Comparison of ENCODE assay signal across 17 cellular contexts in genomic region chr21:46202592-46203202, GRCh38. TPM values are rescaled to one million over a fixed set of nuclear protein-coding genes. Genes with fewer than 3 reads are reported as not detected.
DNase-seq lines count a peak whose midpoint lies in the region; TF ChIP-seq lines count a peak whose summit lies in the region.
"Had no signal": no experiment of that assay in that cellular context is flagged by ENCODE, and none has a peak within 500 bp of the region (broad histone marks: within the 10 kb centered on the region; RNA-seq: fewer than 3 reads in every experiment).

No MANE protein-coding gene starts in this region.

- peaks cover 2% of the 10 kb centered on the region for H3K4me1 Mint-ChIP-seq in endothelial cell (ENCODE audit: unreplicated experiment)

- WGBS in trophoblast cell (ENCODE audit: extremely low coverage, insufficient coverage, insufficient read length): no CpG with 5 or more reads among the region's 6 CpGs

- no peak for TF ChIP-seq CTCF in endothelial cell (IDR thresholded peaks at IDR 0.05; ENCODE audit: unreplicated experiment)

- no peak overlapping the region for H3K4me2 ChIP-seq in trophoblast cell (ENCODE audit: low read length)
- H3K4me2 ChIP-seq: BLaER1 had no signal

- DNase-seq in endothelial cell (ENCODE audit: low spot score) (no peak), trophoblast cell (peak; percentile 84 to 88), Ammon's horn (ENCODE audit: low spot score) (no peak), NCI-H2081 (lab: John Stamatoyannopoulos, UW) (no peak), glomerular visceral epithelial cell (ENCODE audit: extremely low spot score) (no peak)
- DNase-seq: activated CD4-positive, alpha-beta memory T cell treated with anti-CD3 and anti-CD28 coated beads for 36 hours; activated effector memory CD4-positive, alpha-beta T cell treated with Interleukin-2 at 50 U/mL for 16 hours; body of pancreas; glutamatergic neuron; Karpas-422; NCI-H526 treated with DMSO at 0.1 percent for 48 hours; RPMI8226; T-helper 9 cell had no signal

- no peak overlapping the region for H2BK12ac ChIP-seq in trophoblast cell (ENCODE audit: low read length)

- H3K27ac Mint-ChIP-seq in endothelial cell (ENCODE audit: unreplicated experiment): peak overlapping the region; percentile 98
- H3K27ac Mint-ChIP-seq: activated CD4-positive, alpha-beta memory T cell treated with anti-CD3 and anti-CD28 coated beads for 36 hours had no signal

- H4K91ac ChIP-seq in trophoblast cell (ENCODE audit: low read depth, low read length): no peak overlapping the region

- H3K9ac ChIP-seq in trophoblast cell (ENCODE audit: low read length): no peak overlapping the region
- H3K9ac ChIP-seq: BLaER1 had no signal

- H3K27me3 Mint-ChIP-seq in endothelial cell (ENCODE audit: unreplicated experiment): no peaks in the 10 kb centered on the region
- H3K27me3 Mint-ChIP-seq: activated CD4-positive, alpha-beta memory T cell treated with anti-CD3 and anti-CD28 coated beads for 36 hours had no signal

- no peak overlapping the region for H3K27ac ChIP-seq in trophoblast cell (ENCODE audit: low read depth, low read length)
- H3K27ac ChIP-seq: BLaER1, body of pancreas had no signal

- H2AFZ ChIP-seq in trophoblast cell (ENCODE audit: insufficient read depth, low read length, poor library complexity): no peak overlapping the region

- H3K4me1 ChIP-seq in trophoblast cell (ENCODE audit: control insufficient read depth in 1 of 2, insufficient read depth in 2 of 2, low read length in 2 of 2): no peaks in the 10 kb centered on the region
- H3K4me1 ChIP-seq: body of pancreas had no signal

- H3K36me3 ChIP-seq in trophoblast cell (ENCODE audit: control insufficient read depth in 1 of 2, insufficient read depth in 2 of 2, low read length in 2 of 2): peaks cover 46 to 53% of the 10 kb centered on the region in 2 experiments

- no peaks in the 10 kb centered on the region for H3K9me3 ChIP-seq in trophoblast cell (ENCODE audit: insufficient read depth, low read depth, low read length)
- H3K9me3 ChIP-seq: body of pancreas had no signal

- peaks cover 48% of the 10 kb centered on the region for H3K36me3 Mint-ChIP-seq in endothelial cell (ENCODE audit: low read depth, unreplicated experiment)

- H3K4me3 Mint-ChIP-seq in endothelial cell (ENCODE audit: unreplicated experiment): peak overlapping the region; percentile 26
- H3K4me3 Mint-ChIP-seq: activated CD4-positive, alpha-beta memory T cell treated with anti-CD3 and anti-CD28 coated beads for 36 hours; neural crest cell had no signal

- H3K23ac ChIP-seq in trophoblast cell (ENCODE audit: low read length): no peak overlapping the region

- no peak overlapping the region for H4K12ac ChIP-seq in trophoblast cell (ENCODE audit: low read depth, low read length)

- no peaks in the 10 kb centered on the region for H3K79me1 ChIP-seq in trophoblast cell (ENCODE audit: low read length)

- no peaks in the 10 kb centered on the region for H3K27me3 ChIP-seq in trophoblast cell (ENCODE audit: insufficient read depth, low read length)
- H3K27me3 ChIP-seq: BLaER1, body of pancreas had no signal

- no peak overlapping the region for H2AK5ac ChIP-seq in trophoblast cell (ENCODE audit: low read length)

- no peak overlapping the region for H2BK120ac ChIP-seq in trophoblast cell (ENCODE audit: insufficient read depth, low read length, poor library complexity)

- H3K9me3 Mint-ChIP-seq in endothelial cell (ENCODE audit: unreplicated experiment): no peaks in the 10 kb centered on the region
- H3K9me3 Mint-ChIP-seq: activated CD4-positive, alpha-beta memory T cell treated with anti-CD3 and anti-CD28 coated beads for 36 hours had no signal

- H2BK5ac ChIP-seq in trophoblast cell (ENCODE audit: low read depth, low read length, poor library complexity): no peak overlapping the region

- no peak overlapping the region for H3K4ac ChIP-seq in trophoblast cell (ENCODE audit: low read depth, low read length)

- no peak overlapping the region for H3K18ac ChIP-seq in trophoblast cell (ENCODE audit: low read length)

- H3K4me3 ChIP-seq in trophoblast cell (ENCODE audit: low read depth, low read length): no peak overlapping the region
- H3K4me3 ChIP-seq: BLaER1, body of pancreas had no signal

- no peak overlapping the region for H4K8ac ChIP-seq in trophoblast cell (ENCODE audit: low read depth, low read length)

- H3K14ac ChIP-seq in trophoblast cell (ENCODE audit: low read length): no peak overlapping the region

- no peaks in the 10 kb centered on the region for H3K79me2 ChIP-seq in trophoblast cell (ENCODE audit: control insufficient read depth, insufficient read depth, low read length, poor library complexity)

TF ChIP-seq in PFSK-1, 5 proteins besides CTCF, POLR2A, EP300 and RAD21:
- TF ChIP-seq POLR2AphosphoS5 (IDR thresholded peaks at IDR 0.05; ENCODE audit: low read depth, low read length) (no peak), SIN3A (IDR thresholded peaks at IDR 0.05; ENCODE audit: borderline replicate concordance, insufficient read depth, low read length) (0 out of 2 replicates have a peak, but pooled peaks have one; percentile 25)

RNA-seq across cellular contexts. Expression of gene SPATC1L, which starts 18.4 kb away (rescaled TPM):
- polyA plus RNA-seq in PFSK-1 (2012; ENCODE audit: insufficient read length, low read depth): 47.1 TPM
- 25.3 TPM for total RNA-seq in endothelial cell (ENCODE audit: unreplicated experiment)
- 22.3 and 23.2 TPM in 2 replicates for polyA plus RNA-seq in trophoblast cell (2013)

RNA-seq across cellular contexts. Expression of gene LSS, which starts 25.9 kb away (rescaled TPM):
- polyA plus RNA-seq in PFSK-1 (2012; ENCODE audit: insufficient read length, low read depth): 38.0 TPM
- total RNA-seq in endothelial cell (ENCODE audit: unreplicated experiment): 157 TPM
- polyA plus RNA-seq in trophoblast cell (2013): 63.4 and 64.5 TPM in 2 replicates

RNA-seq across cellular contexts. Expression of gene FTCD, which starts 47.3 kb away (rescaled TPM):
- polyA plus RNA-seq in PFSK-1 (2012; ENCODE audit: insufficient read length, low read depth): 1.4 TPM
- 1.5 TPM for total RNA-seq in endothelial cell (ENCODE audit: unreplicated experiment)
- polyA plus RNA-seq in trophoblast cell (2013): 1.0 and 1.4 TPM in 2 replicates
- total RNA-seq: subcutaneous adipose tissue had no signal

Comparison
In these comparisons a context has a peak if more than half of its experiments do, and no peak if none do; other contexts are left out.
1. DNase-seq: peak in trophoblast cell (2 of 2); none in endothelial cell (single experiment), Ammon's horn (single experiment), NCI-H2081 (0 of 2) and glomerular visceral epithelial cell (single experiment).